9 cellular contexts compared by ENCODE assay signal in the genomic region with DNA sequence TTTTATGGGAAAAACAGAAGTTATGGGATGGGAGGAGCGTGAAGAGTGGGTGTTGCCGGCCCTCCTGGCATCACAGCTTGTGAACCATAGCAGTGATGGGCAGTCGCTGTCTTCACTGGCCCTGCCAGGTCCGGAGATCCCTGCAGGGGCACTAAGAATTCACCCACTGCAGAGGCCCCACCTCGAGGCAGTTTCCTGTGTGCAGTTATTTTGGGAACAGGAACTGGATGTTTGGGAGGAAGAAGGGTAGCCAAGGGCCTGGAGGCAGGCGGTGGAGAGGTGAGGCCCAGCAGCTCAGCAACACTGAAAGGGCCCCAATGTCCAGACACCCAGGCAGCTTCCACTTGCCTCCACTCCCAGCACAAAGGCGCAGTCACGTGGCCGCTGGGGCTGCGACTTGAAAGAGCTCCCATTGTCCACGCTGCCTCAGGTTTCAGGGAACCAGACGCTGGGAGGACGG.
DNase-seq lines count a peak whose midpoint lies in the region; ATAC-seq and TF ChIP-seq lines count a peak whose summit lies in the region.
"Had no signal": no experiment of that assay in that cellular context is flagged by ENCODE, and none has a peak within 500 bp of the region (broad histone marks: within the 10 kb centered on the region; RNA-seq: fewer than 3 reads in every experiment).

No MANE protein-coding gene starts in this region.

- no peak overlapping the region for H2BK5ac ChIP-seq in IMR-90 (ENCODE audit: low read depth, low read length, poor library complexity, severe bottlenecking)

- H2BK120ac ChIP-seq in IMR-90 (ENCODE audit: low read depth, low read length) = no peak overlapping the region

- no peaks in the 10 kb centered on the region for H3K79me2 ChIP-seq in mammary epithelial cell (ENCODE audit: insufficient read depth, low read length)

- H3K4me3 Mint-ChIP-seq in activated CD4-positive, alpha-beta T cell treated with anti-CD3 and anti-CD28 coated beads, Interleukin-2, amount 10 ng/mL, durations not matched to agents 24 days and 14 days = no peak overlapping the region
- H3K4me3 Mint-ChIP-seq: activated B cell treated with CpG ODN at 0.5 μM for 24 hours had no signal

- TF ChIP-seq CTCF in IMR-90 (conservative IDR thresholded peaks at IDR 0.05; ENCODE audit: low read depth, low read length) (no peak), mammary epithelial cell (conservative IDR thresholded peaks at IDR 0.05 in 1 of 2, IDR thresholded peaks at IDR 0.05 in 1 of 2; ENCODE audit: extremely low read depth in 1 of 2, insufficient read depth in 1 of 2, low read depth in 1 of 2, low read length in 2 of 2) (no peak), gastrocnemius medialis (IDR thresholded peaks at IDR 0.05 in 4 of 5, conservative IDR thresholded peaks at IDR 0.05 in 1 of 5) (peak in 1 of 5 experiments; percentile 8), GM20000 (IDR thresholded peaks at IDR 0.05; ENCODE audit: extremely low read depth, missing control alignments) (no peak)

- H3K27ac Mint-ChIP-seq in activated CD4-positive, alpha-beta T cell treated with anti-CD3 and anti-CD28 coated beads, Interleukin-2, amount 10 ng/mL, durations not matched to agents 24 days and 14 days = no peak overlapping the region
- H3K27ac Mint-ChIP-seq: activated B cell treated with CpG ODN at 0.5 μM for 24 hours had no signal

- no peak overlapping the region for H3K14ac ChIP-seq in IMR-90 (replicated peaks; ENCODE audit: low read depth, low read length)

- ATAC-seq in IMR-90 (ENCODE audit: low read depth) (no peak), gastrocnemius medialis (peak; percentile 84), GM19023 (IDR thresholded peaks at IDR 0.05; ENCODE audit: unreplicated experiment) (no peak)

- H3K27me3 ChIP-seq in IMR-90 (ENCODE audit: control insufficient read depth, insufficient read depth, low read length) (no peaks in the 10 kb centered on the region), mammary epithelial cell (ENCODE audit: insufficient read depth, low read length) (no peaks in the 10 kb centered on the region), gastrocnemius medialis (no peaks in the 10 kb centered on the region)

- dilution Hi-C loops in IMR-90 (cut with HindIII; ENCODE audit: low sequenced_read_pairs, unreplicated experiment) (no loop called here), mammary epithelial cell (cut with HindIII; ENCODE audit: low sequenced_read_pairs) (no loop called here)

- BruUV-seq in IMR-90 (replicated peaks; lab: Mats Ljungman, UMichigan) = no TSS peak
- no TSS peak for BruUV-seq in mammary epithelial cell (replicated peaks; lab: Mats Ljungman, UMichigan)

- H3K27ac ChIP-seq in IMR-90 (ENCODE audit: insufficient read depth, low read length) (no peak overlapping the region), mammary epithelial cell (ENCODE audit: insufficient read depth, low read depth, low read length) (peak overlapping the region; percentile 51), gastrocnemius medialis (peak overlapping the region; percentile 73 to 76 (median 74))

- no peak for TF ChIP-seq RAD21 in IMR-90 (IDR thresholded peaks at IDR 0.05; ENCODE audit: low read length)

- H3K27me3 Mint-ChIP-seq in activated CD4-positive, alpha-beta T cell treated with anti-CD3 and anti-CD28 coated beads, Interleukin-2, amount 10 ng/mL, durations not matched to agents 24 days and 14 days = peaks cover 3% of the 10 kb centered on the region

- 44% methylated on average over 3 of the region's 13 CpGs; no CpG with 5 or more reads in 1 of the 2 experiments for whole genome bisulfite sequencing in IMR-90 (ENCODE audit: extremely low coverage in 2 of 2, insufficient read length in 1 of 2), 2 experiments
- 9% methylated on average over 9 of the region's 13 CpGs for WGBS in mammary epithelial cell (ENCODE audit: low coverage, missing lambda C conversion rate)

- no peak for TF ChIP-seq POLR2A in IMR-90 (IDR thresholded peaks at IDR 0.05; ENCODE audit: low read depth, low read length)
- TF ChIP-seq POLR2A in gastrocnemius medialis (IDR thresholded peaks at IDR 0.05) = no peak

- no peaks in the 10 kb centered on the region for H3K79me1 ChIP-seq in IMR-90 (ENCODE audit: low read depth in 1 of 2, low read length in 2 of 2)

- H3K9me3 Mint-ChIP-seq in activated CD4-positive, alpha-beta T cell treated with anti-CD3 and anti-CD28 coated beads, Interleukin-2, amount 10 ng/mL, durations not matched to agents 24 days and 14 days = no peaks in the 10 kb centered on the region
- H3K9me3 Mint-ChIP-seq: activated B cell treated with CpG ODN at 0.5 μM for 24 hours had no signal

- intact Hi-C loops in IMR-90 (cut with micrococcal nuclease) (no loop called here), mammary epithelial cell (cut with micrococcal nuclease) (no loop called here), gastrocnemius medialis (cut with DNase I; ENCODE audit: low total_unique reads) (loop anchor here (5.0 kb wide), 1 partner anchor 97 kb away; no protein-coding TSS in a partner anchor)
- intact Hi-C loops in activated CD4-positive, alpha-beta T cell treated with anti-CD3 and anti-CD28 coated beads, Interleukin-2, amount 10 ng/mL, durations not matched to agents 24 days and 14 days (cut with micrococcal nuclease) = no loop called here

- no peak overlapping the region for H2AK9ac ChIP-seq in IMR-90 (replicated peaks; ENCODE audit: low read depth, low read length, poor library complexity)

- H2BK20ac ChIP-seq in IMR-90 (ENCODE audit: low read depth, low read length) = no peak overlapping the region

- H3K56ac ChIP-seq in IMR-90 (ENCODE audit: extremely low read depth, insufficient read depth, low read length) = no peak overlapping the region

- no peak for DNase-seq in IMR-90
- DNase-seq in mammary epithelial cell = peak; percentile 46
- DNase-seq in islet precursor cell = peak; percentile 83
- DNase-seq in gastrocnemius medialis = peak; percentile 48 to 70
- no peak for DNase-seq in GM20000 (ENCODE audit: low spot score)
- DNase-seq in COR-L47 (lab: John Stamatoyannopoulos, UW) = no peak
- DNase-seq in activated CD4-positive, alpha-beta T cell treated with anti-CD3 and anti-CD28 coated beads, Interleukin-2, amount 10 ng/mL, durations not matched to agents 24 days and 14 days = no peak
- DNase-seq: activated B cell treated with CpG ODN at 0.5 μM for 24 hours had no signal

- H3K23ac ChIP-seq in IMR-90 (ENCODE audit: low read depth, low read length) = no peak overlapping the region

- H2AK5ac ChIP-seq in IMR-90 (ENCODE audit: low read depth, low read length) = no peak overlapping the region

- no peaks in the 10 kb centered on the region for H3K9me1 ChIP-seq in IMR-90 (ENCODE audit: insufficient read depth, low read length)

- no peaks in the 10 kb centered on the region for H3K4me1 ChIP-seq in IMR-90 (ENCODE audit: control insufficient read depth, insufficient read depth, low read length)
- H3K4me1 ChIP-seq in mammary epithelial cell (ENCODE audit: insufficient read depth, low read length) = peaks cover 16% of the 10 kb centered on the region
- peaks cover 22 to 24% of the 10 kb centered on the region in 2 donors for H3K4me1 ChIP-seq in gastrocnemius medialis

- H3K9me3 ChIP-seq in IMR-90 (ENCODE audit: control insufficient read depth, insufficient read depth, low read length) = peaks cover 6% of the 10 kb centered on the region; the same call in 1 of the 2 replicates
- H3K9me3 ChIP-seq in mammary epithelial cell (replicated peaks; ENCODE audit: insufficient read depth, low read length) = no peaks in the 10 kb centered on the region
- no peaks in the 10 kb centered on the region for H3K9me3 ChIP-seq in gastrocnemius medialis

- H3K36me3 Mint-ChIP-seq in activated CD4-positive, alpha-beta T cell treated with anti-CD3 and anti-CD28 coated beads, Interleukin-2, amount 10 ng/mL, durations not matched to agents 24 days and 14 days (ENCODE audit: low read depth) = no peaks in the 10 kb centered on the region

- no peaks in the 10 kb centered on the region for H4K20me1 ChIP-seq in IMR-90 (ENCODE audit: insufficient read depth, low read length)
- no peaks in the 10 kb centered on the region for H4K20me1 ChIP-seq in mammary epithelial cell (ENCODE audit: insufficient read depth, low read length)

- CTCF ChIA-PET in IMR-90 (lab: Yijun Ruan, JAX) (interaction anchor here (0.7 kb wide), 2 partner anchors 186 to 1709 kb away, joined by 4 read pairs; no protein-coding TSS in a partner anchor), mammary epithelial cell (lab: Charles Lee; ENCODE audit: low non-redundant PET) (interaction anchor here (0.6 kb wide), 2 partner anchors 193 to 419 kb away, joined by 3 read pairs; a partner anchor contains a TSS)

- H3K4me2 ChIP-seq in IMR-90 (ENCODE audit: low read depth, low read length) = no peak overlapping the region
- H3K4me2 ChIP-seq in mammary epithelial cell (ENCODE audit: insufficient read depth, low read depth, low read length) = peak overlapping the region; percentile 69

- H2AFZ ChIP-seq in IMR-90 (replicated peaks; ENCODE audit: low read length, poor library complexity) (no peak overlapping the region), mammary epithelial cell (ENCODE audit: low read depth, low read length) (peak overlapping the region; percentile 95)

- no peak overlapping the region for H4K91ac ChIP-seq in IMR-90 (ENCODE audit: insufficient read depth, low read depth, low read length)

- no peak overlapping the region for H4K5ac ChIP-seq in IMR-90 (ENCODE audit: low read depth, low read length)

- in situ Hi-C loops in IMR-90 (cut with MboI; ENCODE audit: low sequenced_read_pairs) (no loop called here), mammary epithelial cell (cut with MboI; ENCODE audit: low sequenced_read_pairs in 2 of 2) (no loop called here), gastrocnemius medialis (cut with MboI; ENCODE audit: low sequenced_read_pairs in 4 of 4) (no loop called here)

- no peak overlapping the region for H4K8ac ChIP-seq in IMR-90 (ENCODE audit: low read depth in 2 of 2, low read length in 2 of 2)

- H3K18ac ChIP-seq in IMR-90 (ENCODE audit: low read depth, low read length) = no peak overlapping the region

- no peaks in the 10 kb centered on the region for H3K36me3 ChIP-seq in IMR-90 (ENCODE audit: control insufficient read depth, insufficient read depth, low read length)
- H3K36me3 ChIP-seq in mammary epithelial cell (ENCODE audit: insufficient read depth, low read length) = no peaks in the 10 kb centered on the region
- no peaks in the 10 kb centered on the region for H3K36me3 ChIP-seq in gastrocnemius medialis

- POLR2A ChIA-PET in IMR-90 (lab: Charles Lee; ENCODE audit: unreplicated experiment) = no interaction called here

- H3K9ac ChIP-seq in IMR-90 (ENCODE audit: low read depth, low read length) (no peak overlapping the region), mammary epithelial cell (ENCODE audit: insufficient read depth, low read length) (peak overlapping the region; percentile 4)

- H3K4me1 Mint-ChIP-seq in activated CD4-positive, alpha-beta T cell treated with anti-CD3 and anti-CD28 coated beads, Interleukin-2, amount 10 ng/mL, durations not matched to agents 24 days and 14 days = no peaks in the 10 kb centered on the region
- H3K4me1 Mint-ChIP-seq: activated B cell treated with CpG ODN at 0.5 μM for 24 hours had no signal

- H2BK15ac ChIP-seq in IMR-90 (ENCODE audit: low read depth, low read length) = no peak overlapping the region

- no peak overlapping the region for H3K4ac ChIP-seq in IMR-90 (ENCODE audit: low read depth, low read length)

- H3K4me3 ChIP-seq in IMR-90 (ENCODE audit: insufficient read depth, low read depth, low read length) = no peak overlapping the region
- H3K4me3 ChIP-seq in mammary epithelial cell (replicated peaks in 1 of 3; ENCODE audit: insufficient read depth in 1 of 3, low read depth in 2 of 3, low read length in 3 of 3) = no peak overlapping the region
- H3K4me3 ChIP-seq in gastrocnemius medialis = peak overlapping the region; percentile 38 to 62 (median 44)

Comparison
In these comparisons a context has a peak if more than half of its experiments do, and no peak if none do; other contexts are left out.
1. ATAC-seq: peak in gastrocnemius medialis (2 of 2); none in IMR-90 (single experiment) and GM19023 (single experiment).
2. DNase-seq: peak in mammary epithelial cell (single experiment), islet precursor cell (single experiment) and gastrocnemius medialis (2 of 2); none in IMR-90 (single experiment), GM20000 (single experiment), COR-L47 (single experiment) and activated CD4-positive, alpha-beta T cell treated with anti-CD3 and anti-CD28 coated beads, Interleukin-2, amount 10 ng/mL, durations not matched to agents 24 days and 14 days (single experiment).
3. H3K4me3 ChIP-seq: peak in gastrocnemius medialis (4 of 4); none in IMR-90 (single experiment) and mammary epithelial cell (0 of 3).